In the genomic region with DNA sequence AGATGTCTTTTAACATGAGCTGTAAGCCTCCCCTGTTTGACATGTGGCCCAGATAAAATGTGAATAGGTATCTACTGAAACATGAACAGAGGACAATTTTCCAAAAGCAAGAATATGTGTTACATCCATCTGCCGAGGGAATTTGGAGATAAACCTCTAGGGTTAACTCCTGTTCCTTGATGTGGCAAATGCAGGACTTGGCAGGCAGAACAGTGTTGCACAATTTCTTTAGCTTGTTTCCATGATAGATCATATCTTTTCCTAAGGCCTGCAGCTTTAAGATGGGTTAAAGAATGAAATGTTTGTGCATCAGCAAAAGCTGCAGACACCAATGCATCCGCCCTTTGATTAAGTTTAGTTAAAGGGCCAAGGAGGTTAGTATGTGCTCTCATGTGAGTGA, we compare ENCODE assay signal across 8 cellular contexts. TPM values are rescaled to one million over a fixed set of nuclear protein-coding genes. Genes with fewer than 3 reads are reported as not detected.
DNase-seq lines count a peak whose midpoint lies in the region; TF ChIP-seq lines count a peak whose summit lies in the region.
"Not testable (repeated sequence)": the region's sequence is repeated elsewhere in the genome, so short reads cannot be mapped to it uniquely, and the experiment has no call there.
"Had no signal": no experiment of that assay in that cellular context is flagged by ENCODE, and none has a peak within 500 bp of the region (broad histone marks: within the 10 kb centered on the region; RNA-seq: fewer than 3 reads in every experiment).

No MANE protein-coding gene starts in this region.

- not testable (repeated sequence) for H3K27me3 Mint-ChIP-seq in HFFc6 (ENCODE audit: insufficient read depth)

- in situ Hi-C loops in astrocyte of the spinal cord (cut with HindIII; ENCODE audit: low sequenced_read_pairs): not testable (repeated sequence)

- not testable (repeated sequence) for H3K36me3 ChIP-seq in parathyroid adenoma (ENCODE audit: control insufficient read depth, insufficient read depth, low read length); thyroid gland

- H2AFZ ChIP-seq in parathyroid adenoma: peak overlapping the region; percentile 11

- H3K4me1 ChIP-seq in parathyroid adenoma (peaks cover 35% of the 10 kb centered on the region), thyroid gland (peaks cover 24 to 29% of the 10 kb centered on the region in 2 donors)

- not testable (repeated sequence) for TF ChIP-seq CTCF in HFFc6 (IDR thresholded peaks at IDR 0.05); astrocyte of the spinal cord (IDR thresholded peaks at IDR 0.05; ENCODE audit: low read depth, low read length); fibroblast of the aortic adventitia (IDR thresholded peaks at IDR 0.05; ENCODE audit: insufficient read depth, low read length); parathyroid adenoma (IDR thresholded peaks at IDR 0.05); thyroid gland (IDR thresholded peaks at IDR 0.05)

- intact Hi-C loops in thyroid gland (cut with DNase I): not testable (repeated sequence)

- H3K27ac ChIP-seq in parathyroid adenoma (peak overlapping the region; percentile 89), thyroid gland (peak overlapping the region in 2 of 3 donors; percentile 62 to 73)

- 35 to 47% methylated on average over 2 of the region's 2 CpGs for WGBS in thyroid gland, 2 donors

- H3K9me3 ChIP-seq in parathyroid adenoma (ENCODE audit: control insufficient read depth, low read length); thyroid gland: not testable (repeated sequence)

- H3K36me3 Mint-ChIP-seq in HFFc6 (ENCODE audit: low read depth): peaks cover 42% of the 10 kb centered on the region

- peak overlapping the region; percentile 62 for H3K4me2 ChIP-seq in parathyroid adenoma (ENCODE audit: low read length)

- not testable (repeated sequence) for H3K4me3 ChIP-seq in astrocyte of the spinal cord (ENCODE audit: low read depth, low read length); fibroblast of the aortic adventitia (ENCODE audit: low read depth, low read length); thyroid gland (replicated peaks in 1 of 3)
- peak overlapping the region; percentile 32 for H3K4me3 ChIP-seq in parathyroid adenoma (ENCODE audit: low read depth, low read length)

- H3K4me3 Mint-ChIP-seq in HFFc6: not testable (repeated sequence)

- not testable (repeated sequence) for H3K9ac ChIP-seq in parathyroid adenoma

- not testable (repeated sequence) for H3K27ac Mint-ChIP-seq in HFFc6

- H3K27me3 ChIP-seq in parathyroid adenoma (ENCODE audit: control insufficient read depth, insufficient read depth, low read length); thyroid gland: not testable (repeated sequence)

- H3K79me2 ChIP-seq in parathyroid adenoma: not testable (repeated sequence)

- not testable (repeated sequence) for TF ChIP-seq POLR2A in thyroid gland (IDR thresholded peaks at IDR 0.05)

- peaks cover 21% of the 10 kb centered on the region for H3K4me1 Mint-ChIP-seq in HFFc6 (ENCODE audit: low read depth)

- DNase-seq in HFFc6 (peak; percentile 73), SK-N-DZ (ENCODE audit: low spot score) (peak; percentile 10), astrocyte of the spinal cord (ENCODE audit: low read depth, low spot score) (peak; percentile 36), dedifferentiated amniotic fluid mesenchymal stem cell (ENCODE audit: extremely low spot score) (peak; percentile 41), fibroblast of the aortic adventitia (ENCODE audit: low read depth) (peak; percentile 66), thyroid gland (peak; percentile 20 to 21)

- H3K9me3 Mint-ChIP-seq in HFFc6: peaks cover 49% of the 10 kb centered on the region

RNA-seq across cellular contexts. Expression of a gene that starts 13.3 kb away (rescaled TPM):
- total RNA-seq in HFFc6 (2021; fragmentation: NEBNext Ultra II Directional; extraction: Animal tissue kit (Norgen Biotek cat#: 25700)): 10 to 100 TPM; 72.5 to 84.9 (median 79.2) TPM
- 138 and 139 TPM in 2 replicates for polyA plus RNA-seq in SK-N-DZ (2014; cell fraction: cytosol; rRNA removed)
- 92.1 and 103 TPM in 2 replicates for polyA plus RNA-seq in SK-N-DZ (2014; cell fraction: nucleus; rRNA removed)
- total RNA-seq in fibroblast of the aortic adventitia (ENCODE audit: low replicate concordance) (31.1 and 44.9 TPM in 2 replicates), thyroid gland (100 to 1,000 TPM; 109 to 169 (median 139) TPM)

RNA-seq across cellular contexts. Expression of a gene that starts 43.9 kb away (rescaled TPM):
- under 1 TPM in 5 of 6 experiments, not detected in 1; 0.05 to 0.46 (median 0.05) TPM for total RNA-seq in HFFc6 (2021; fragmentation: NEBNext Ultra II Directional; extraction: Animal tissue kit (Norgen Biotek cat#: 25700))
- 0.52 and 0.87 TPM in 2 replicates for polyA plus RNA-seq in SK-N-DZ (2014; cell fraction: cytosol; rRNA removed)
- polyA plus RNA-seq in SK-N-DZ (2014; cell fraction: nucleus; rRNA removed): 2.4 and 3.3 TPM in 2 replicates
- total RNA-seq in fibroblast of the aortic adventitia (ENCODE audit: low replicate concordance) (under 0.01 and 0.49 TPM in 2 replicates), thyroid gland (1 to 10 TPM; 3.2 to 9.3 (median 6.3) TPM)
- polyA plus RNA-seq: CD14-positive monocyte had no signal

Comparison
In these comparisons a context has a peak if more than half of its experiments do, and no peak if none do; other contexts are left out.
1. DNase-seq: peak in every context shown above with its lines; median percentile 73 in HFFc6; 66 in fibroblast of the aortic adventitia; 41 in dedifferentiated amniotic fluid mesenchymal stem cell; 36 in astrocyte of the spinal cord; 20 in thyroid gland; 10 in SK-N-DZ.